8 cellular contexts compared by ENCODE assay signal in genomic region chr2:86440631-86441391, GRCh38. TPM values are rescaled to one million over a fixed set of nuclear protein-coding genes. Genes with fewer than 3 reads are reported as not detected.
DNase-seq lines count a peak whose midpoint lies in the region; ATAC-seq and TF ChIP-seq lines count a peak whose summit lies in the region.

Gene KDM3A (plus strand): TSS chr2:86441371. CDS start chr2:86442048, 677 bp downstream.

- TF ChIP-seq CTCF in epithelial cell of esophagus (IDR thresholded peaks at IDR 0.05; ENCODE audit: insufficient read depth, low read depth, low read length, missing control alignments): no peak

- ATAC-seq in GM21737 (IDR thresholded peaks at IDR 0.05; ENCODE audit: unreplicated experiment): peak; percentile 87

- DNase-seq in DMS114 treated with DMSO at 0.1 percent for 48 hours (lab: John Stamatoyannopoulos, UW; ENCODE audit: unreplicated experiment): peak; percentile 98
- peak; percentile 99 for DNase-seq in KG1 (lab: John Stamatoyannopoulos, UW)
- peak; percentile 98 for DNase-seq in activated T-cell treated with anti-CD3 and anti-CD28 coated beads, Interleukin-2, amount 50 U/mL, for 1 hour
- DNase-seq in epithelial cell of esophagus (ENCODE audit: low read depth): peak; percentile 100
- peak; percentile 95 for DNase-seq in middle frontal gyrus (ENCODE audit: extremely low spot score, low spot score)
- DNase-seq in stimulated activated CD8-positive, alpha-beta memory T cell treated with anti-CD3 and anti-CD28 coated beads, Interleukin-2, amount 100 ng/mL, for 1 hour (ENCODE audit: low read depth in 2 of 2): peak; percentile 98 to 99

- peak within 1 kb of the TSS; percentile 81 for H3K4me3 ChIP-seq in epithelial cell of esophagus (ENCODE audit: low read length)

TF ChIP-seq in PFSK-1, 5 proteins besides CTCF, POLR2A, EP300 and RAD21:
- TF ChIP-seq TAF1 (IDR thresholded peaks at IDR 0.05; ENCODE audit: borderline replicate concordance, insufficient read depth, low read length) (peak; percentile 85; the same call in 1 of the 2 replicates), SIN3A (IDR thresholded peaks at IDR 0.05; ENCODE audit: borderline replicate concordance, insufficient read depth, low read length) (0 out of 2 replicates have a peak, but pooled peaks have one; percentile 24), FOXP2 (optimal IDR thresholded peaks at IDR 0.05; ENCODE audit: borderline replicate concordance, extremely low read depth, extremely low read length, insufficient read depth) (peak; percentile 72), REST (IDR thresholded peaks at IDR 0.05; ENCODE audit: insufficient read depth in 1 of 2, low read depth in 2 of 2, low read length in 2 of 2) (peak in 1 of 2 experiments; percentile 39; a peak in 1 of 4 replicates), POLR2AphosphoS5 (IDR thresholded peaks at IDR 0.05; ENCODE audit: low read depth, low read length) (peak; percentile 80)

RNA-seq across cellular contexts. Expression of gene KDM3A, which starts in this region (rescaled TPM):
- polyA plus RNA-seq in PFSK-1 (2012; ENCODE audit: insufficient read length, low read depth): 13.5 TPM

Comparison
In these comparisons a context has a peak if more than half of its experiments do, and no peak if none do; other contexts are left out.
1. Peak in every context shown above with its lines: DNase-seq, ATAC-seq and H3K4me3 ChIP-seq.